3 cellular contexts compared by ENCODE assay signal in the genomic region with DNA sequence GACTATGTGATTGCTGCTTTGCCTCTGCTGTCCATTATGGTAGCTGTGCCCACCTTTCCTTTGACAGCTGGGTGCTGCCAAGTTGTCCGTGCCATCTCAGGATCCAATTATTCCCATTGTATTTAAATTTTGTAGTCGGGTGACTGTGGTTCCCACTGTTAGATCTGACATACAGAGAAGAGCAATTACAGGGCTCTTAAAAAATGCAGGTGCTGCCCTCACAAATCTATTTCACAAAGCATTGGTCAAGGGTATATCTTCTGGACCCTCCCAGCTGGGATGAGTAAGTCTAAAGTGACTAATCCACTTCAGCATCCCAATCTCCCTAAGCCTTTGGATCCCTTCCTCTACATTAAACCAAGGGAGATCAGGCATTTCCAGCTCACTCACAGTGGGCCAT. TPM values are rescaled to one million over a fixed set of nuclear protein-coding genes. Genes with fewer than 3 reads are reported as not detected.
"Had no signal": no experiment of that assay in that cellular context is flagged by ENCODE, and none has a peak within 500 bp of the region (broad histone marks: within the 10 kb centered on the region; RNA-seq: fewer than 3 reads in every experiment).

No MANE protein-coding gene starts in this region.

RNA-seq across cellular contexts. Expression of a gene that starts 41.4 kb away (rescaled TPM):
- total RNA-seq: HT-29, Peyer's patch had no signal
- polyA plus RNA-seq: IgD-negative memory B cell had no signal
